In genomic region chr2:108423502-108424251, GRCh38 we compare ENCODE assay signal across 1 cellular context.
TF ChIP-seq lines count a peak whose summit lies in the region.

No MANE protein-coding gene starts in this region.

TF ChIP-seq in K562, 482 proteins besides CTCF, POLR2A, EP300 and RAD21 (continued from another document):
- TF ChIP-seq ZNF57 (CRISPR knock-in tag; IDR thresholded peaks at IDR 0.05) (no peak), SNAPC5 (CRISPR knock-in tag; IDR thresholded peaks at IDR 0.05) (no peak), SNRNP70 (optimal IDR thresholded peaks at IDR 0.05; ENCODE audit: low read depth, low read length) (no peak), SREBF2 (CRISPR knock-in tag; IDR thresholded peaks at IDR 0.05) (no peak), ZNF668 (CRISPR knock-in tag; IDR thresholded peaks at IDR 0.05) (no peak), RB1 (IDR thresholded peaks at IDR 0.05; ENCODE audit: low read depth) (no peak), CBX3 (IDR thresholded peaks at IDR 0.05; ENCODE audit: borderline replicate concordance in 1 of 2, low read length in 2 of 2) (no peak), PKNOX1 (IDR thresholded peaks at IDR 0.05) (no peak), ZSCAN32 (CRISPR knock-in tag; IDR thresholded peaks at IDR 0.05) (no peak), ARHGAP35 (IDR thresholded peaks at IDR 0.05; ENCODE audit: partially characterized antibody) (no peak), WHSC1 (IDR thresholded peaks at IDR 0.05; ENCODE audit: low read length) (no peak), ZNF79 (CRISPR knock-in tag; IDR thresholded peaks at IDR 0.05; ENCODE audit: low read depth) (no peak), ZNF77 (CRISPR knock-in tag; IDR thresholded peaks at IDR 0.05) (no peak), CBX1 (IDR thresholded peaks at IDR 0.05; ENCODE audit: low read depth) (no peak)
